Comparison of ENCODE assay signal across 23 cellular contexts in the genomic region with DNA sequence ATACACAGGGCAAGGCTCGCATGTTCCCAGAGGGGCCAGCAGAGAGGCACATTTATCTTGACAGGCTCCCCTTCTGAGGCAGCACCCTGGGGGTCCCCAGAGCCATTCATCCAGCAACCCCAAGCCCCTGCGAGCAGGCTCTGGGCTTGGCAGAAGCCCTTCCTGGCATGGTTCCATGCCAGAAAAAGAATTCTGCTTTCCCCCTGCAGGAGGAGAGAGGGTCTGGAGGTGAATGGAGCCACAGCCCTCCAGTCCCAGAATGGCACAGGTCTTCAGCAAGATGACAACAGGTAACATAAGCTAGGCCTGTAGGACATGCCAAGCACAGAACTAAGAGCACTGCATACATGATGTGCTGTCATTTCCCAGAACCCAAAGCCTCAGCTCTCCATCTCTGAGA.
DNase-seq lines count a peak whose midpoint lies in the region; ATAC-seq, FAIRE-seq and TF ChIP-seq lines count a peak whose summit lies in the region.
"Had no signal": no experiment of that assay in that cellular context is flagged by ENCODE, and none has a peak within 500 bp of the region (broad histone marks: within the 10 kb centered on the region; RNA-seq: fewer than 3 reads in every experiment).

No MANE protein-coding gene starts in this region.

- H2AFZ ChIP-seq in GM23338 (no peak overlapping the region), HCT116 (ENCODE audit: low read depth, low read length, poor library complexity, severe bottlenecking) (no peak overlapping the region)

- TF ChIP-seq RAD21 in HCT116 (IDR thresholded peaks at IDR 0.05; ENCODE audit: low read depth), result no peak

- no peaks in the 10 kb centered on the region for H4K20me1 ChIP-seq in GM23338 (replicated peaks; ENCODE audit: insufficient read depth)
- no peaks in the 10 kb centered on the region for H4K20me1 ChIP-seq in HCT116 (ENCODE audit: insufficient read depth)
- H4K20me1 ChIP-seq: BLaER1 treated with 17β-estradiol and CSF1 and Interleukin-3, amounts not matched to agents 10 nM and 100 nM had no signal

- DNase-seq in GM23338 (ENCODE audit: low spot score) (no peak), HCT116 (ENCODE audit: low read depth, low spot score) (no peak), endodermal cell (peak; percentile 51), progenitor cell of endocrine pancreas (ENCODE audit: low spot score, unreplicated experiment) (no peak), GM12891 (ENCODE audit: insufficient read length, low spot score) (no peak), hypothalamus (lab: John Stamatoyannopoulos, UW) (no peak)
- DNase-seq: AML-193; CD4-positive, alpha-beta T cell; CD8-positive, alpha-beta T cell; COR-L47; DMS 273 treated with DMSO at 0.1 percent for 48 hours; DMS153; DMS53; DMS79; DND-41; GDM1 had no signal

- CTCF ChIA-PET in HCT116 (lab: Charles Lee), result no interaction called here

- no peaks in the 10 kb centered on the region for H3K36me3 ChIP-seq in GM23338 (ENCODE audit: insufficient read depth)
- H3K36me3 ChIP-seq in HCT116 (ENCODE audit: control insufficient read depth in 1 of 2, insufficient read depth in 2 of 2, low read length in 2 of 2), result no peaks in the 10 kb centered on the region
- no peaks in the 10 kb centered on the region for H3K36me3 ChIP-seq in endodermal cell (ENCODE audit: control insufficient read depth, insufficient read depth, low read length)
- H3K36me3 ChIP-seq: BLaER1 treated with 17β-estradiol and CSF1 and Interleukin-3, amounts not matched to agents 10 nM and 100 nM had no signal

- H3K4me3 ChIP-seq in GM23338 (no peak overlapping the region), HCT116 (replicated peaks in 1 of 2; ENCODE audit: low read depth in 1 of 2, low read length in 2 of 2) (no peak overlapping the region), endodermal cell (ENCODE audit: low read length) (no peak overlapping the region)
- H3K4me3 ChIP-seq: A549; BLaER1 treated with 17β-estradiol and CSF1 and Interleukin-3, amounts not matched to agents 10 nM and 100 nM; GM12878 had no signal

- no TSS peak for BruUV-seq in HCT116 (replicated peaks; lab: Mats Ljungman, UMichigan)

- H3K4me1 ChIP-seq in GM23338 (ENCODE audit: insufficient read depth) (no peaks in the 10 kb centered on the region), HCT116 (ENCODE audit: control insufficient read depth in 1 of 2, insufficient read depth in 2 of 2, low read length in 2 of 2) (no peaks in the 10 kb centered on the region), endodermal cell (ENCODE audit: control insufficient read depth, insufficient read depth, low read length) (no peaks in the 10 kb centered on the region)
- H3K4me1 ChIP-seq: A549; BLaER1 treated with 17β-estradiol and CSF1 and Interleukin-3, amounts not matched to agents 10 nM and 100 nM had no signal

- WGBS in endodermal cell (ENCODE audit: insufficient coverage in 1 of 2, insufficient read length in 1 of 2), 2 experiments, result 67 to 75% methylated on average over 1 to 2 of the region's 2 CpGs

- TF ChIP-seq POLR2A in HCT116 (IDR thresholded peaks at IDR 0.05; ENCODE audit: borderline replicate concordance, extremely low read depth, insufficient read depth, insufficient read length), result no peak
- no peak for TF ChIP-seq POLR2A in GM12891 (IDR thresholded peaks at IDR 0.05; ENCODE audit: low read depth, low read length)

- H3K79me2 ChIP-seq in GM23338 (replicated peaks; ENCODE audit: insufficient read depth), result no peaks in the 10 kb centered on the region
- no peaks in the 10 kb centered on the region for H3K79me2 ChIP-seq in HCT116 (ENCODE audit: insufficient read depth, low read length)

- H3K9ac ChIP-seq in HCT116 (ENCODE audit: low read length), result no peak overlapping the region
- H3K9ac ChIP-seq in endodermal cell (ENCODE audit: extremely low read depth, low read length, poor library complexity, severe bottlenecking), result no peak overlapping the region
- H3K9ac ChIP-seq: BLaER1 treated with 17β-estradiol and CSF1 and Interleukin-3, amounts not matched to agents 10 nM and 100 nM had no signal

- TF ChIP-seq CTCF in GM23338 (conservative IDR thresholded peaks at IDR 0.05; ENCODE audit: low read depth in 2 of 2) (no peak), HCT116 (IDR thresholded peaks at IDR 0.05 in 2 of 3, conservative IDR thresholded peaks at IDR 0.05 in 1 of 3; ENCODE audit: borderline replicate concordance in 1 of 3, insufficient read depth in 1 of 3, low read depth in 2 of 3, low read length in 2 of 3) (peak in 2 of 3 experiments; percentile 15 to 20; a peak in 1 of 6 replicates), endodermal cell (conservative IDR thresholded peaks at IDR 0.05) (peak; percentile 61), progenitor cell of endocrine pancreas (IDR thresholded peaks at IDR 0.05; ENCODE audit: unreplicated experiment) (peak; percentile 28)

- no peak overlapping the region for H3K27ac ChIP-seq in GM23338 (ENCODE audit: low read depth)
- H3K27ac ChIP-seq in HCT116 (ENCODE audit: low read depth, low read length), result no peak overlapping the region
- H3K27ac ChIP-seq in endodermal cell (ENCODE audit: low read depth, low read length), result no peak overlapping the region
- H3K27ac ChIP-seq: 22Rv1; A549; BLaER1 treated with 17β-estradiol and CSF1 and Interleukin-3, amounts not matched to agents 10 nM and 100 nM; C4-2B had no signal

- H3K4me2 ChIP-seq in GM23338, result no peak overlapping the region
- H3K4me2 ChIP-seq in HCT116 (ENCODE audit: low read length), result no peak overlapping the region
- H3K4me2 ChIP-seq: A549; BLaER1 treated with 17β-estradiol and CSF1 and Interleukin-3, amounts not matched to agents 10 nM and 100 nM had no signal

- H3K27me3 ChIP-seq in GM23338 (ENCODE audit: insufficient read depth), result no peaks in the 10 kb centered on the region
- H3K27me3 ChIP-seq in HCT116 (ENCODE audit: insufficient read depth, low read length), result no peaks in the 10 kb centered on the region
- H3K27me3 ChIP-seq in endodermal cell (ENCODE audit: control insufficient read depth, insufficient read depth, low read length, poor library complexity, severe bottlenecking), result no peaks in the 10 kb centered on the region
- H3K27me3 ChIP-seq: BLaER1 treated with 17β-estradiol and CSF1 and Interleukin-3, amounts not matched to agents 10 nM and 100 nM had no signal

- H3K27ac Mint-ChIP-seq in GM23338 (no peak overlapping the region), endodermal cell (no peak overlapping the region), progenitor cell of endocrine pancreas (no peak overlapping the region)
- H3K27ac Mint-ChIP-seq: B cell; CD4-positive, alpha-beta T cell; CD8-positive, alpha-beta T cell had no signal

- H3K36me3 Mint-ChIP-seq in GM23338 (ENCODE audit: low read depth), result no peaks in the 10 kb centered on the region
- H3K36me3 Mint-ChIP-seq in endodermal cell (ENCODE audit: low read depth), result no peaks in the 10 kb centered on the region
- no peaks in the 10 kb centered on the region for H3K36me3 Mint-ChIP-seq in progenitor cell of endocrine pancreas (ENCODE audit: insufficient read depth)
- H3K36me3 Mint-ChIP-seq: CD8-positive, alpha-beta T cell had no signal

- H3K4me3 Mint-ChIP-seq in GM23338 (no peak overlapping the region), endodermal cell (no peak overlapping the region), progenitor cell of endocrine pancreas (ENCODE audit: low read depth) (no peak overlapping the region)
- H3K4me3 Mint-ChIP-seq: B cell; CD4-positive, alpha-beta T cell; CD8-positive, alpha-beta T cell had no signal

- intact Hi-C loops in HCT116 (cut with micrococcal nuclease), result no loop called here

- H3K9me2 ChIP-seq in GM23338 (ENCODE audit: insufficient read depth), result peaks cover 3% of the 10 kb centered on the region; the same call in 1 of the 2 replicates
- H3K9me2 ChIP-seq in HCT116 (ENCODE audit: insufficient read depth), result no peaks in the 10 kb centered on the region

- RAD21 ChIA-PET in HCT116 (lab: Charles Lee; ENCODE audit: low non-redundant PET in 1 of 2, low total read pairs in 2 of 2, uncharacterized antibody in 2 of 2, unreplicated experiment in 2 of 2), result no interaction called here

- no peak for FAIRE-seq in GM12891 (lab: Jason Lieb, UNC)
- FAIRE-seq: GM12878 had no signal

- ATAC-seq in GM23338, result peak; percentile 42; the same call in 2 of the 3 replicates
- ATAC-seq in HCT116, result 0 out of 2 replicates have a peak, but pooled peaks have one; percentile 36
- ATAC-seq in GM18519 (IDR thresholded peaks at IDR 0.05; ENCODE audit: low FRiP score, unreplicated experiment), result no peak
- ATAC-seq: A549; CD8-positive, alpha-beta T cell; GM12878 had no signal

- 0 out of 3 replicates have a peak, but pooled peaks cover 2% of the 10 kb centered on the region for H3K4me1 Mint-ChIP-seq in GM23338
- no peaks in the 10 kb centered on the region for H3K4me1 Mint-ChIP-seq in endodermal cell
- no peaks in the 10 kb centered on the region for H3K4me1 Mint-ChIP-seq in progenitor cell of endocrine pancreas (ENCODE audit: low read depth)
- H3K4me1 Mint-ChIP-seq: B cell had no signal

- no peaks in the 10 kb centered on the region for H3K27me3 Mint-ChIP-seq in GM23338 (ENCODE audit: insufficient read depth, low read depth, poor library complexity)
- no peaks in the 10 kb centered on the region for H3K27me3 Mint-ChIP-seq in endodermal cell (ENCODE audit: insufficient read depth)
- H3K27me3 Mint-ChIP-seq in progenitor cell of endocrine pancreas, result no peaks in the 10 kb centered on the region

- H3K9me3 ChIP-seq in HCT116 (ENCODE audit: control insufficient read depth in 1 of 2, insufficient read depth in 1 of 2, low read depth in 1 of 2, low read length in 2 of 2), result no peaks in the 10 kb centered on the region
- no peaks in the 10 kb centered on the region for H3K9me3 ChIP-seq in endodermal cell (ENCODE audit: control insufficient read depth, low read length)
- H3K9me3 ChIP-seq: A549 had no signal

- no peaks in the 10 kb centered on the region for H3F3A ChIP-seq in GM23338 (replicated peaks; ENCODE audit: low read depth)

- H3K9me3 Mint-ChIP-seq in GM23338 (no peaks in the 10 kb centered on the region), endodermal cell (no peaks in the 10 kb centered on the region), progenitor cell of endocrine pancreas (ENCODE audit: low read depth) (no peaks in the 10 kb centered on the region)
- H3K9me3 Mint-ChIP-seq: CD4-positive, alpha-beta T cell; CD8-positive, alpha-beta T cell had no signal

- POLR2A ChIA-PET in HCT116 (lab: Charles Lee), result no interaction called here

TF ChIP-seq in GM23338, 12 proteins besides CTCF, POLR2A, EP300 and RAD21 (continues in another document):
- TF ChIP-seq EZH2phosphoT487 (IDR thresholded peaks at IDR 0.05; ENCODE audit: unreplicated experiment) (no peak), POLR2AphosphoS5 (IDR thresholded peaks at IDR 0.05; ENCODE audit: low read depth) (no peak), NANOG (IDR thresholded peaks at IDR 0.05; ENCODE audit: borderline replicate concordance) (no peak)

TF ChIP-seq in GM12891, 5 proteins besides CTCF, POLR2A, EP300 and RAD21:
- no peak for TF ChIP-seq POU2F2 (IDR thresholded peaks at IDR 0.05; ENCODE audit: low read depth, low read length)
- TF ChIP-seq POLR2AphosphoS5 (IDR thresholded peaks at IDR 0.05; ENCODE audit: low read depth, low read length), result no peak
- TF ChIP-seq PAX5 (IDR thresholded peaks at IDR 0.05; ENCODE audit: insufficient read depth, low read length, severe bottlenecking), result no peak
- TF ChIP-seq SPI1 (IDR thresholded peaks at IDR 0.05; ENCODE audit: low read depth, low read length), result no peak
- no peak for TF ChIP-seq TAF1 (IDR thresholded peaks at IDR 0.05; ENCODE audit: low read depth, low read length)

Comparison
In these comparisons a context has a peak if more than half of its experiments do, and no peak if none do; other contexts are left out.
1. CTCF ChIP-seq: peak in HCT116 (2 of 3), endodermal cell (single experiment) and progenitor cell of endocrine pancreas (single experiment); none in GM23338 (0 of 2).